8 cellular contexts compared by ENCODE assay signal in genomic region chr1:27436204-27437159, GRCh38. TPM values are rescaled to one million over a fixed set of nuclear protein-coding genes. Genes with fewer than 3 reads are reported as not detected.
DNase-seq lines count a peak whose midpoint lies in the region; ATAC-seq, FAIRE-seq and TF ChIP-seq lines count a peak whose summit lies in the region.

No MANE protein-coding gene starts in this region.

- H3K27ac Mint-ChIP-seq in endothelial cell (ENCODE audit: unreplicated experiment), result peak overlapping the region; percentile 58
- peak overlapping the region; percentile 87 to 92 for H3K27ac Mint-ChIP-seq in natural killer cell treated with Interleukin-12 subunit alpha and Interleukin-12 subunit beta and Interleukin-15 and Interleukin-18, amount 100 ng/mL, for 72 hours

- ATAC-seq in natural killer cell treated with Interleukin-12 subunit alpha and Interleukin-12 subunit beta and Interleukin-15 and Interleukin-18, amount 100 ng/mL, for 72 hours, result peak; percentile 82 to 86
- no peak for ATAC-seq in omental fat pad (ENCODE audit: low FRiP score)

- peaks cover 3% of the 10 kb centered on the region for H3K36me3 Mint-ChIP-seq in endothelial cell (ENCODE audit: low read depth, unreplicated experiment)
- H3K36me3 Mint-ChIP-seq in natural killer cell treated with Interleukin-12 subunit alpha and Interleukin-12 subunit beta and Interleukin-15 and Interleukin-18, amount 100 ng/mL, for 72 hours, result no peaks in the 10 kb centered on the region

- H3K4me3 Mint-ChIP-seq in endothelial cell (ENCODE audit: unreplicated experiment), result peak overlapping the region; percentile 19
- peak overlapping the region; percentile 77 for H3K4me3 Mint-ChIP-seq in natural killer cell treated with Interleukin-12 subunit alpha and Interleukin-12 subunit beta and Interleukin-15 and Interleukin-18, amount 100 ng/mL, for 72 hours

- TF ChIP-seq POLR2A in Raji (IDR thresholded peaks at IDR 0.05; ENCODE audit: insufficient read depth, low read depth, low read length), result 0 out of 2 replicates have a peak, but pooled peaks have one; percentile 4

- peaks cover 6% of the 10 kb centered on the region for H3K9me3 Mint-ChIP-seq in endothelial cell (ENCODE audit: unreplicated experiment)
- H3K9me3 Mint-ChIP-seq in natural killer cell treated with Interleukin-12 subunit alpha and Interleukin-12 subunit beta and Interleukin-15 and Interleukin-18, amount 100 ng/mL, for 72 hours, result no peaks in the 10 kb centered on the region

- H3K4me1 Mint-ChIP-seq in endothelial cell (ENCODE audit: unreplicated experiment), result peaks cover 66% of the 10 kb centered on the region
- peaks cover 52 to 53% of the 10 kb centered on the region in 2 donors for H3K4me1 Mint-ChIP-seq in natural killer cell treated with Interleukin-12 subunit alpha and Interleukin-12 subunit beta and Interleukin-15 and Interleukin-18, amount 100 ng/mL, for 72 hours (ENCODE audit: low read depth in 2 of 2)

- peak; percentile 14 for DNase-seq in activated gamma-delta T cell treated with Interleukin-2 at 50 U/mL for 16 hours
- no peak for DNase-seq in activated gamma-delta T cell (lab: John Stamatoyannopoulos, UW)
- no peak for DNase-seq in endothelial cell (ENCODE audit: low spot score)
- no peak for DNase-seq in natural killer cell treated with Interleukin-12 subunit alpha and Interleukin-12 subunit beta and Interleukin-15 and Interleukin-18, amount 100 ng/mL, for 72 hours (ENCODE audit: low spot score)
- DNase-seq in urothelium cell line (ENCODE audit: low spot score), result no peak
- DNase-seq in omental fat pad (ENCODE audit: low spot score), result no peak
- no peak for DNase-seq in activated effector memory CD4-positive, alpha-beta T cell treated with Interleukin-2 at 50 U/mL for 16 hours

- H3K27me3 Mint-ChIP-seq in endothelial cell (ENCODE audit: unreplicated experiment), result peaks cover 6% of the 10 kb centered on the region
- H3K27me3 Mint-ChIP-seq in natural killer cell treated with Interleukin-12 subunit alpha and Interleukin-12 subunit beta and Interleukin-15 and Interleukin-18, amount 100 ng/mL, for 72 hours, result no peaks in the 10 kb centered on the region

- no peak for FAIRE-seq in urothelium cell line (lab: Jason Lieb, UNC)

- TF ChIP-seq CTCF in endothelial cell (IDR thresholded peaks at IDR 0.05; ENCODE audit: unreplicated experiment) (no peak), omental fat pad (IDR thresholded peaks at IDR 0.05) (no peak)

RNA-seq across cellular contexts. Expression of gene GPR3, which starts 44.1 kb away (rescaled TPM):
- total RNA-seq in endothelial cell (ENCODE audit: unreplicated experiment), result 2.4 TPM
- 1 to 10 TPM in 1 of 2 donors, under 1 TPM in 1; 0.64 to 1.1 TPM for total RNA-seq in natural killer cell treated with Interleukin-12 subunit alpha and Interleukin-12 subunit beta and Interleukin-15 and Interleukin-18, amount 100 ng/mL, for 72 hours
- 1 to 10 TPM in 1 of 4 donors, under 1 TPM in 2, not detected in 1; 0.19 to 1.3 (median 0.65) TPM for total RNA-seq in omental fat pad

RNA-seq across cellular contexts. Expression of gene CD164L2, which starts 53.3 kb away (rescaled TPM):
- total RNA-seq in endothelial cell (ENCODE audit: unreplicated experiment) (0.72 TPM), omental fat pad (not detected)
- total RNA-seq in natural killer cell treated with Interleukin-12 subunit alpha and Interleukin-12 subunit beta and Interleukin-15 and Interleukin-18, amount 100 ng/mL, for 72 hours, result not detected

RNA-seq across cellular contexts. Expression of gene WASF2, which starts 53.5 kb away (rescaled TPM):
- 272 TPM for total RNA-seq in endothelial cell (ENCODE audit: unreplicated experiment)
- 100 to 1,000 TPM in 1 of 2 donors, 10 to 100 TPM in 1; 97.7 to 110 TPM for total RNA-seq in natural killer cell treated with Interleukin-12 subunit alpha and Interleukin-12 subunit beta and Interleukin-15 and Interleukin-18, amount 100 ng/mL, for 72 hours
- total RNA-seq in omental fat pad, result 10 to 100 TPM; 43.4 to 87.8 (median 60.5) TPM
